24 cellular contexts compared by ENCODE assay signal in genomic region chr11:120513436-120514315, GRCh38. TPM values are rescaled to one million over a fixed set of nuclear protein-coding genes. Genes with fewer than 3 reads are reported as not detected.
A peak's percentile ranks its signal among the peaks of the same experiment; 100 is the strongest.
DNase-seq lines count a peak whose midpoint lies in the region; ATAC-seq, FAIRE-seq and TF ChIP-seq lines count a peak whose summit lies in the region.
"Had no signal": no experiment of that assay in that cellular context is flagged by ENCODE, and none has a peak within 500 bp of the region (broad histone marks: within the 10 kb centered on the region; RNA-seq: fewer than 3 reads in every experiment).

No MANE protein-coding gene starts in this region.

- TF ChIP-seq CTCF in IMR-90 (conservative IDR thresholded peaks at IDR 0.05; ENCODE audit: low read depth, low read length) = no peak
- no peak for TF ChIP-seq CTCF in endothelial cell (IDR thresholded peaks at IDR 0.05; ENCODE audit: unreplicated experiment)
- no peak for TF ChIP-seq CTCF in neural crest cell (conservative IDR thresholded peaks at IDR 0.05)

- no peak overlapping the region for H3K18ac ChIP-seq in IMR-90 (ENCODE audit: low read depth, low read length)

- H4K20me1 ChIP-seq in IMR-90 (ENCODE audit: insufficient read depth, low read length) = no peaks in the 10 kb centered on the region

- H3K79me1 ChIP-seq in IMR-90 (ENCODE audit: low read depth in 1 of 2, low read length in 2 of 2) = no peaks in the 10 kb centered on the region

- peaks cover 4% of the 10 kb centered on the region; the same call in 1 of the 2 replicates for H3K27me3 ChIP-seq in IMR-90 (ENCODE audit: control insufficient read depth, insufficient read depth, low read length)
- H3K27me3 ChIP-seq: ascending aorta had no signal

- H3K56ac ChIP-seq in IMR-90 (ENCODE audit: extremely low read depth, insufficient read depth, low read length) = no peak overlapping the region

- no peak overlapping the region for H3K9ac ChIP-seq in IMR-90 (ENCODE audit: low read depth, low read length)
- H3K9ac ChIP-seq: KMS-11 had no signal

- BruUV-seq in IMR-90 (replicated peaks; lab: Mats Ljungman, UMichigan) = no TSS peak

- peaks cover 8% of the 10 kb centered on the region; the same call in 1 of the 2 replicates for H3K9me1 ChIP-seq in IMR-90 (ENCODE audit: insufficient read depth, low read length)

- no peaks in the 10 kb centered on the region for H3K9me3 ChIP-seq in IMR-90 (ENCODE audit: control insufficient read depth, insufficient read depth, low read length)
- H3K9me3 ChIP-seq: ascending aorta, heart right ventricle, left ventricle myocardium inferior, pancreas, sigmoid colon had no signal

- POLR2A ChIA-PET in IMR-90 (lab: Charles Lee; ENCODE audit: unreplicated experiment) = no interaction called here

- H3K36me3 ChIP-seq in IMR-90 (ENCODE audit: control insufficient read depth, insufficient read depth, low read length) = no peaks in the 10 kb centered on the region
- H3K36me3 ChIP-seq: ascending aorta, heart right ventricle, left ventricle myocardium inferior, pancreas, sigmoid colon had no signal

- H3K27ac Mint-ChIP-seq in endothelial cell (ENCODE audit: unreplicated experiment) = no peak overlapping the region
- no peak overlapping the region for H3K27ac Mint-ChIP-seq in neural crest cell (ENCODE audit: unreplicated experiment)
- H3K27ac Mint-ChIP-seq: activated naive CD4-positive, alpha-beta T cell treated with anti-CD3 and anti-CD28 coated beads, Interleukin-2, amount 50 U/mL, for 24 hours; CD14-positive monocyte; T-cell had no signal

- no peaks in the 10 kb centered on the region for H3K9me3 Mint-ChIP-seq in endothelial cell (ENCODE audit: unreplicated experiment)
- H3K9me3 Mint-ChIP-seq in neural crest cell = no peaks in the 10 kb centered on the region
- H3K9me3 Mint-ChIP-seq: activated naive CD4-positive, alpha-beta T cell treated with anti-CD3 and anti-CD28 coated beads, Interleukin-2, amount 50 U/mL, for 24 hours; central memory CD8-positive, alpha-beta T cell; T-cell had no signal

- H3K4me3 Mint-ChIP-seq in endothelial cell (ENCODE audit: unreplicated experiment) (peak overlapping the region; percentile 31), neural crest cell (peak overlapping the region; percentile 84)
- H3K4me3 Mint-ChIP-seq: activated naive CD4-positive, alpha-beta T cell treated with anti-CD3 and anti-CD28 coated beads, Interleukin-2, amount 50 U/mL, for 24 hours had no signal

- H2AK9ac ChIP-seq in IMR-90 (replicated peaks; ENCODE audit: low read depth, low read length, poor library complexity) = no peak overlapping the region

- no peak overlapping the region for H3K4me2 ChIP-seq in IMR-90 (ENCODE audit: low read depth, low read length)
- H3K4me2 ChIP-seq: KMS-11 had no signal

- intact Hi-C loops in IMR-90 (cut with micrococcal nuclease) = loop anchor here (10.0 kb wide), 1 partner anchor 201 kb away; no protein-coding TSS in a partner anchor

- no peak overlapping the region for H2BK120ac ChIP-seq in IMR-90 (ENCODE audit: low read depth, low read length)

- H3K27ac ChIP-seq in IMR-90 (ENCODE audit: insufficient read depth, low read length) = no peak overlapping the region
- H3K27ac ChIP-seq: ascending aorta, heart right ventricle, KMS-11, left ventricle myocardium inferior, pancreas, sigmoid colon had no signal

- H2AFZ ChIP-seq in IMR-90 (replicated peaks; ENCODE audit: low read length, poor library complexity) = peak overlapping the region; percentile 8

- TF ChIP-seq RAD21 in IMR-90 (IDR thresholded peaks at IDR 0.05; ENCODE audit: low read length) = no peak

- no peak overlapping the region for H3K4ac ChIP-seq in IMR-90 (ENCODE audit: low read depth, low read length)

- ATAC-seq in IMR-90 (ENCODE audit: low read depth) (no peak), GM18907 (IDR thresholded peaks at IDR 0.05; ENCODE audit: unreplicated experiment) (no peak), GM19452 (IDR thresholded peaks at IDR 0.05; ENCODE audit: unreplicated experiment) (no peak)
- ATAC-seq: pancreas, Right ventricle myocardium inferior, T-cell had no signal

- in situ Hi-C loops in IMR-90 (cut with MboI; ENCODE audit: low sequenced_read_pairs) = loop anchor here (5.0 kb wide), 2 partner anchors 174 to 289 kb away; no protein-coding TSS in a partner anchor

- no peak overlapping the region for H3K14ac ChIP-seq in IMR-90 (replicated peaks; ENCODE audit: low read depth, low read length)

- H3K27me3 Mint-ChIP-seq in endothelial cell (ENCODE audit: unreplicated experiment) = peaks cover 10% of the 10 kb centered on the region
- H3K27me3 Mint-ChIP-seq in neural crest cell (ENCODE audit: low read depth) = peaks cover 64% of the 10 kb centered on the region

- no peak overlapping the region for H4K8ac ChIP-seq in IMR-90 (ENCODE audit: low read depth in 2 of 2, low read length in 2 of 2)

- peak; percentile 37 for DNase-seq in Ammon's horn (ENCODE audit: low spot score)
- DNase-seq in IMR-90 = no peak
- no peak for DNase-seq in endothelial cell (ENCODE audit: low spot score)
- no peak for DNase-seq in neural crest cell (ENCODE audit: low read depth, low spot score)
- no peak for DNase-seq in GM19239 (ENCODE audit: insufficient read length, low spot score)
- no peak for DNase-seq in NCI-H748 treated with DMSO at 0.1 percent for 48 hours (lab: John Stamatoyannopoulos, UW)
- DNase-seq: activated CD4-positive, alpha-beta T cell treated with anti-CD3 and anti-CD28 coated beads for 1 hour; heart right ventricle; left ventricle myocardium inferior; NCI-H1694; OCI-M1 had no signal

- peaks cover 13% of the 10 kb centered on the region; the same call in 1 of the 2 replicates for H3K4me1 ChIP-seq in IMR-90 (ENCODE audit: control insufficient read depth, insufficient read depth, low read length)
- H3K4me1 ChIP-seq: ascending aorta, pancreas had no signal

- no peak overlapping the region for H2BK15ac ChIP-seq in IMR-90 (ENCODE audit: low read depth, low read length)

- CTCF ChIA-PET in IMR-90 (lab: Yijun Ruan, JAX) = interaction anchor here (0.8 to 1.4 kb wide), 2 partner anchors 417 to 439 kb away, joined by 3 to 4 read pairs; no protein-coding TSS in a partner anchor

- H3K23ac ChIP-seq in IMR-90 (ENCODE audit: low read depth, low read length) = no peak overlapping the region

- H2BK20ac ChIP-seq in IMR-90 (ENCODE audit: low read depth, low read length) = no peak overlapping the region

- no peak overlapping the region for H2BK5ac ChIP-seq in IMR-90 (ENCODE audit: low read depth, low read length, poor library complexity, severe bottlenecking)

- H4K91ac ChIP-seq in IMR-90 (ENCODE audit: insufficient read depth, low read depth, low read length) = no peak overlapping the region

- H3K4me3 ChIP-seq in IMR-90 (ENCODE audit: insufficient read depth, low read depth, low read length) = no peak overlapping the region
- H3K4me3 ChIP-seq: ascending aorta, heart right ventricle, left ventricle myocardium inferior, pancreas, sigmoid colon had no signal

- no peak for TF ChIP-seq POLR2A in IMR-90 (IDR thresholded peaks at IDR 0.05; ENCODE audit: low read depth, low read length)

- H4K5ac ChIP-seq in IMR-90 (ENCODE audit: low read depth, low read length) = no peak overlapping the region

- H3K36me3 Mint-ChIP-seq in endothelial cell (ENCODE audit: low read depth, unreplicated experiment) (no peaks in the 10 kb centered on the region), neural crest cell (ENCODE audit: low read depth) (no peaks in the 10 kb centered on the region)
- H3K36me3 Mint-ChIP-seq: activated naive CD4-positive, alpha-beta T cell treated with anti-CD3 and anti-CD28 coated beads, Interleukin-2, amount 50 U/mL, for 24 hours; CD14-positive monocyte; T-cell had no signal

- no peak overlapping the region for H2AK5ac ChIP-seq in IMR-90 (ENCODE audit: low read depth, low read length)

- H3K4me1 Mint-ChIP-seq in endothelial cell (ENCODE audit: unreplicated experiment) (no peaks in the 10 kb centered on the region), neural crest cell (peaks cover 15% of the 10 kb centered on the region)
- H3K4me1 Mint-ChIP-seq: activated naive CD4-positive, alpha-beta T cell treated with anti-CD3 and anti-CD28 coated beads, Interleukin-2, amount 50 U/mL, for 24 hours had no signal

- no peak for FAIRE-seq in GM19239 (lab: Jason Lieb, UNC)
- FAIRE-seq: pancreas, TTC549 had no signal

- dilution Hi-C loops in IMR-90 (cut with HindIII; ENCODE audit: low sequenced_read_pairs, unreplicated experiment) = no loop called here

- WGBS in IMR-90 (ENCODE audit: extremely low coverage in 2 of 2, insufficient read length in 1 of 2), 2 experiments = 80% methylated on average over 4 of the region's 19 CpGs; no CpG with 5 or more reads in 1 of the 2 experiments

TF ChIP-seq in IMR-90, 13 proteins besides CTCF, POLR2A, EP300 and RAD21:
- TF ChIP-seq BHLHE40 (IDR thresholded peaks at IDR 0.05; ENCODE audit: low read depth, low read length) (no peak), MXI1 (IDR thresholded peaks at IDR 0.05; ENCODE audit: borderline replicate concordance, low read depth, low read length) (no peak), RCOR1 (IDR thresholded peaks at IDR 0.05; ENCODE audit: insufficient replicate concordance, low read length) (no peak), CEBPB (IDR thresholded peaks at IDR 0.05; ENCODE audit: low read depth, low read length) (no peak), CHD1 (IDR thresholded peaks at IDR 0.05; ENCODE audit: low read depth, low read length) (no peak)
- TF ChIP-seq, protein P1, sequence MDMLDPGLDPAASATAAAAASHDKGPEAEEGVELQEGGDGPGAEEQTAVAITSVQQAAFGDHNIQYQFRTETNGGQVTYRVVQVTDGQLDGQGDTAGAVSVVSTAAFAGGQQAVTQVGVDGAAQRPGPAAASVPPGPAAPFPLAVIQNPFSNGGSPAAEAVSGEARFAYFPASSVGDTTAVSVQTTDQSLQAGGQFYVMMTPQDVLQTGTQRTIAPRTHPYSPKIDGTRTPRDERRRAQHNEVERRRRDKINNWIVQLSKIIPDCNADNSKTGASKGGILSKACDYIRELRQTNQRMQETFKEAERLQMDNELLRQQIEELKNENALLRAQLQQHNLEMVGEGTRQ (IDR thresholded peaks at IDR 0.05; ENCODE audit: low read depth, low read length) = no peak

RNA-seq across cellular contexts. Expression of gene GRIK4, which starts 2.1 kb away (rescaled TPM):
- under 0.01 and 0.18 TPM in 2 replicates for total RNA-seq in IMR-90 (2012; rRNA removed)
- 0.29 and 0.38 TPM in 2 replicates for polyA plus RNA-seq in IMR-90 (2012; rRNA removed)
- 0.25 and 0.36 TPM in 2 replicates for polyA plus RNA-seq in IMR-90 (2012; cell fraction: cytosol; rRNA removed)
- polyA plus RNA-seq in IMR-90 (2012; cell fraction: nucleus; rRNA removed; ENCODE audit: low replicate concordance) = 0.39 and 0.41 TPM in 2 replicates
- 4.5 TPM for total RNA-seq in endothelial cell (ENCODE audit: unreplicated experiment)
- total RNA-seq in neural crest cell = 0.86 and 0.89 TPM in 2 replicates
- total RNA-seq: ascending aorta, HT1080, pancreas, Right ventricle myocardium inferior had no signal
- polyA plus RNA-seq: CD14-positive monocyte had no signal
